Comparison of ENCODE assay signal across 20 cellular contexts in genomic region chr2:3280197-3280596, GRCh38.
DNase-seq lines count a peak whose midpoint lies in the region; ATAC-seq and TF ChIP-seq lines count a peak whose summit lies in the region.
"Had no signal": no experiment of that assay in that cellular context is flagged by ENCODE, and none has a peak within 500 bp of the region (broad histone marks: within the 10 kb centered on the region; RNA-seq: fewer than 3 reads in every experiment).

No MANE protein-coding gene starts in this region.

- ATAC-seq in Right ventricle myocardium superior (ENCODE audit: poor library complexity), result no peak
- ATAC-seq in heart right ventricle, result no peak
- ATAC-seq: Panc1 had no signal

- H3K27ac Mint-ChIP-seq in endodermal cell (no peak overlapping the region), immature natural killer cell (no peak overlapping the region)

- in situ Hi-C loops in GM13976 (cut with MboI; ENCODE audit: low sequenced_read_pairs, unreplicated experiment), result no loop called here

- H3K9me3 ChIP-seq in heart right ventricle (peaks cover 0 to 21% (median 7%) of the 10 kb centered on the region in 11 donors), endodermal cell (ENCODE audit: control insufficient read depth, low read length) (peaks cover 9% of the 10 kb centered on the region), sigmoid colon (no peaks in the 10 kb centered on the region), thyroid gland (no peaks in the 10 kb centered on the region)
- H3K9me3 ChIP-seq: MG63 had no signal

- H3K4me3 Mint-ChIP-seq in endodermal cell, result no peak overlapping the region
- no peak overlapping the region for H3K4me3 Mint-ChIP-seq in immature natural killer cell

- H3K27me3 ChIP-seq in heart right ventricle (no peaks in the 10 kb centered on the region), endodermal cell (ENCODE audit: control insufficient read depth, insufficient read depth, low read length, poor library complexity, severe bottlenecking) (no peaks in the 10 kb centered on the region), sigmoid colon (no peaks in the 10 kb centered on the region), thyroid gland (no peaks in the 10 kb centered on the region)
- H3K27me3 ChIP-seq: MG63 had no signal

- 86 to 90% methylated on average over 20 of the region's 20 CpGs for WGBS in heart right ventricle, 2 donors
- WGBS in endodermal cell (ENCODE audit: insufficient coverage in 1 of 2, insufficient read length in 1 of 2), 2 experiments, result 91 to 93% methylated on average over 13 to 20 of the region's 20 CpGs
- WGBS in sigmoid colon, 2 donors, result 85 to 89% methylated on average over 20 of the region's 20 CpGs
- WGBS in thyroid gland, 2 donors, result 92 to 94% methylated on average over 17 to 20 of the region's 20 CpGs

- H3K36me3 ChIP-seq in heart right ventricle (no peaks in the 10 kb centered on the region), endodermal cell (ENCODE audit: control insufficient read depth, insufficient read depth, low read length) (no peaks in the 10 kb centered on the region), sigmoid colon (no peaks in the 10 kb centered on the region), thyroid gland (no peaks in the 10 kb centered on the region)
- H3K36me3 ChIP-seq: MG63 had no signal

- H3K27ac ChIP-seq in heart right ventricle (no peak overlapping the region), endodermal cell (ENCODE audit: low read depth, low read length) (no peak overlapping the region), sigmoid colon (no peak overlapping the region), thyroid gland (peak overlapping the region; percentile 68 to 81 (median 71))
- H3K27ac ChIP-seq: SK-N-MC had no signal

- DNase-seq in Right ventricle myocardium superior, result peak; percentile 22
- DNase-seq in heart right ventricle, result no peak
- DNase-seq in endodermal cell, result peak; percentile 27
- peak; percentile 35 for DNase-seq in sigmoid colon
- peak in 1 of 2 donors; percentile 21 for DNase-seq in thyroid gland
- DNase-seq in GM13976 (ENCODE audit: low spot score), result no peak
- DNase-seq in activated T-cell treated with anti-CD3 and anti-CD28 coated beads for 4 hours, result no peak
- no peak for DNase-seq in immature natural killer cell
- DNase-seq: Calu3, DMS79 treated with DMSO at 0.1 percent for 48 hours, GF-D8, KG1, MG63, NCI-H1105 treated with DMSO at 0.1 percent for 48 hours, NCI-H2029, NCI-H2227 treated with DMSO at 0.1 percent for 48 hours, NCI-H526 treated with DMSO at 0.1 percent for 48 hours, SIG-M5 had no signal

- H3K4me1 Mint-ChIP-seq in endodermal cell (no peaks in the 10 kb centered on the region), immature natural killer cell (peaks cover 11 to 26% of the 10 kb centered on the region in 2 donors)

- H3K9ac ChIP-seq in endodermal cell (ENCODE audit: extremely low read depth, low read length, poor library complexity, severe bottlenecking), result no peak overlapping the region

- H3K4me3 ChIP-seq in heart right ventricle (no peak overlapping the region), endodermal cell (ENCODE audit: low read length) (no peak overlapping the region), sigmoid colon (no peak overlapping the region), thyroid gland (replicated peaks in 1 of 3) (no peak overlapping the region)
- H3K4me3 ChIP-seq: MG63, SK-N-MC had no signal

- TF ChIP-seq CTCF in heart right ventricle (IDR thresholded peaks at IDR 0.05) (no peak), endodermal cell (conservative IDR thresholded peaks at IDR 0.05) (no peak), sigmoid colon (IDR thresholded peaks at IDR 0.05) (no peak), thyroid gland (IDR thresholded peaks at IDR 0.05) (no peak), GM13976 (IDR thresholded peaks at IDR 0.05; ENCODE audit: borderline replicate concordance, control extremely low read depth, extremely low read depth, insufficient read depth, missing control alignments) (no peak)

- H3K4me1 ChIP-seq in heart right ventricle (peaks cover 0 to 8% (median 3%) of the 10 kb centered on the region in 9 donors), endodermal cell (ENCODE audit: control insufficient read depth, insufficient read depth, low read length) (no peaks in the 10 kb centered on the region), sigmoid colon (peaks cover 0 to 14% (median 12%) of the 10 kb centered on the region in 4 donors), thyroid gland (peaks cover 21 to 46% of the 10 kb centered on the region in 2 donors)

- TF ChIP-seq POLR2A in sigmoid colon (IDR thresholded peaks at IDR 0.05) (no peak), thyroid gland (IDR thresholded peaks at IDR 0.05) (no peak)

- peaks cover 6% of the 10 kb centered on the region for H3K9me3 Mint-ChIP-seq in endodermal cell
- peaks cover 2 to 12% (median 5%) of the 10 kb centered on the region in 6 donors for H3K9me3 Mint-ChIP-seq in immature natural killer cell

- H3K27me3 Mint-ChIP-seq in endodermal cell (ENCODE audit: insufficient read depth), result no peaks in the 10 kb centered on the region
- peaks cover 0 to 2% (median 0%) of the 10 kb centered on the region in 3 donors for H3K27me3 Mint-ChIP-seq in immature natural killer cell (ENCODE audit: low read depth in 3 of 3)

- intact Hi-C loops in Right ventricle myocardium superior (cut with DNase I) (no loop called here), heart right ventricle (cut with DNase I) (no loop called here), sigmoid colon (cut with DNase I) (no loop called here), thyroid gland (cut with DNase I) (loop anchor here (10.0 kb wide), 1 partner anchor 85 kb away; no protein-coding TSS in a partner anchor)

- H3K36me3 Mint-ChIP-seq in endodermal cell (ENCODE audit: low read depth) (peaks cover 5% of the 10 kb centered on the region), immature natural killer cell (peaks cover 6 to 29% (median 12%) of the 10 kb centered on the region in 3 donors)

- TF ChIP-seq EP300 in sigmoid colon (IDR thresholded peaks at IDR 0.05), result no peak

Comparison
In these comparisons a context has a peak if more than half of its experiments do, and no peak if none do; other contexts are left out.
1. DNase-seq: peak in Right ventricle myocardium superior (single experiment), endodermal cell (single experiment) and sigmoid colon (single experiment); none in heart right ventricle (0 of 2), GM13976 (single experiment), activated T-cell treated with anti-CD3 and anti-CD28 coated beads for 4 hours (single experiment) and immature natural killer cell (0 of 3).
2. H3K27ac ChIP-seq: peak in thyroid gland (3 of 3); none in heart right ventricle (0 of 10), endodermal cell (single experiment) and sigmoid colon (0 of 4).